In the genomic region with DNA sequence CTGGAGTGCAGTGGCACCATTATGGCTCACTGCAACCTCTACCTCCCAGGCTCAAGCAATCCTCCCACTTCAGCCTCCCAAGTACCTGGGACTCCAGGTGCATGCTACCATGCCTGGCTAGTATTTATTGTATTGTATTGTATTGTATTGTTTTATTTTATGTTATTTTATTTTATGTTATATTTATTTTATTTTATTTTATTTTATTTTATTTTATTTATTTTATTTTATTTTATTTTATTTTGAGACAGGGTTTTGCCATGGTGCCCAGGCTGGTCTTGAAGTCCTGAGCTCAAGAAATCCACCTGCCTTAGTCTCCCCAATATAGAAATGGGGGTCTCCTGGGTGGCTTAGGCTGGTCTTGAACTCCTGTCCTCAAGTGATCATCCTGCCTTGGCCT, we compare ENCODE assay signal across 26 cellular contexts.
"Had no signal": no experiment of that assay in that cellular context is flagged by ENCODE, and none has a peak within 500 bp of the region (broad histone marks: within the 10 kb centered on the region; RNA-seq: fewer than 3 reads in every experiment).

No MANE protein-coding gene starts in this region.

- H3K4me3 Mint-ChIP-seq: dendritic cell treated with granulocyte-macrophage colony-stimulating factor and Interleukin-4, amounts not matched to agents 40 ng/mL and 50 ng/mL, for 4 days; effector memory CD8-positive, alpha-beta T cell; endodermal cell had no signal

- H3K4me1 ChIP-seq: colonic mucosa, foreskin keratinocyte had no signal

- H3K4me3 ChIP-seq: colonic mucosa, coronary artery, dorsolateral prefrontal cortex, esophagus muscularis mucosa, esophagus squamous epithelium, gastrocnemius medialis, gastroesophageal sphincter, heart left ventricle, heart right ventricle had no signal

- H3K27ac ChIP-seq: colonic mucosa, coronary artery, dorsolateral prefrontal cortex, epithelial cell of prostate, esophagus muscularis mucosa, esophagus squamous epithelium, foreskin keratinocyte, gastrocnemius medialis, gastroesophageal sphincter, heart left ventricle, heart right ventricle had no signal

- ATAC-seq: effector memory CD8-positive, alpha-beta T cell; esophagus mucosa; foreskin keratinocyte; gastrocnemius medialis; gastroesophageal sphincter; heart left ventricle; heart right ventricle had no signal

- H3K9me3 Mint-ChIP-seq: dendritic cell treated with granulocyte-macrophage colony-stimulating factor and Interleukin-4, amounts not matched to agents 40 ng/mL and 50 ng/mL, for 4 days; effector memory CD8-positive, alpha-beta T cell; endodermal cell had no signal

- H3K9me3 ChIP-seq: colonic mucosa, esophagus muscularis mucosa, esophagus squamous epithelium, gastrocnemius medialis, gastroesophageal sphincter, heart left ventricle, heart right ventricle had no signal

- H3K36me3 ChIP-seq: colonic mucosa had no signal

- DNase-seq: colonic mucosa; cortex of kidney; dermis blood vessel endothelial cell; dorsolateral prefrontal cortex; effector CD4-positive, alpha-beta T cell; effector CD8-positive, alpha-beta T cell; effector memory CD4-positive, alpha-beta T cell; effector memory CD8-positive, alpha-beta T cell; endodermal cell; erythroblast; esophagus squamous epithelium; foreskin fibroblast; foreskin keratinocyte; foreskin melanocyte; gastrocnemius medialis; glutamatergic neuron; head of caudate nucleus; heart left ventricle; heart right ventricle had no signal

- H3K27me3 ChIP-seq: colonic mucosa, dorsolateral prefrontal cortex, esophagus muscularis mucosa, esophagus squamous epithelium, foreskin keratinocyte, gastrocnemius medialis, gastroesophageal sphincter, heart left ventricle, heart right ventricle had no signal

- H3K27me3 Mint-ChIP-seq: dendritic cell treated with granulocyte-macrophage colony-stimulating factor and Interleukin-4, amounts not matched to agents 40 ng/mL and 50 ng/mL, for 4 days; effector memory CD8-positive, alpha-beta T cell had no signal

- FAIRE-seq: endothelial cell of umbilical vein had no signal

- H3K27ac Mint-ChIP-seq: dendritic cell treated with granulocyte-macrophage colony-stimulating factor and Interleukin-4, amounts not matched to agents 40 ng/mL and 50 ng/mL, for 4 days; effector memory CD8-positive, alpha-beta T cell; endodermal cell had no signal
